ENCODE assay signal across 2 cellular contexts in genomic region chr11:95324826-95325225, GRCh38.
TF ChIP-seq lines count a peak whose summit lies in the region.

No MANE protein-coding gene starts in this region.

TF ChIP-seq in GM12878, 131 proteins besides CTCF, POLR2A, EP300 and RAD21 (continued from another document):
- no peak for TF ChIP-seq ELK1 (IDR thresholded peaks at IDR 0.05; ENCODE audit: low read depth, low read length)
- no peak for TF ChIP-seq MAX (IDR thresholded peaks at IDR 0.05; ENCODE audit: low read depth, low read length)
- TF ChIP-seq NRF1 (conservative IDR thresholded peaks at IDR 0.05; ENCODE audit: low read depth, low read length): no peak
- no peak for TF ChIP-seq SIN3A (IDR thresholded peaks at IDR 0.05; ENCODE audit: low read depth, low read length)
- no peak for TF ChIP-seq HDAC2 (IDR thresholded peaks at IDR 0.05)
- no peak for TF ChIP-seq ASH2L (IDR thresholded peaks at IDR 0.05; ENCODE audit: borderline replicate concordance, low read depth)
TF ChIP-seq in GM12878: peak in this region for 1.

TF ChIP-seq in WTC11, 78 proteins besides CTCF, POLR2A, EP300 and RAD21 (continued from another document):
- TF ChIP-seq FOXP4 (CRISPR knock-in tag; IDR thresholded peaks at IDR 0.05) (no peak), ZNF138 (CRISPR knock-in tag; conservative IDR thresholded peaks at IDR 0.05) (no peak), SP1 (CRISPR knock-in tag; conservative IDR thresholded peaks at IDR 0.05) (no peak), ZNF532 (CRISPR knock-in tag; IDR thresholded peaks at IDR 0.05; ENCODE audit: borderline replicate concordance) (no peak), TP53 (CRISPR knock-in tag; IDR thresholded peaks at IDR 0.05) (no peak), E2F4 (CRISPR knock-in tag; IDR thresholded peaks at IDR 0.05; ENCODE audit: borderline replicate concordance, low read depth) (no peak), IRF2 (CRISPR knock-in tag; IDR thresholded peaks at IDR 0.05; ENCODE audit: borderline replicate concordance, low read depth) (no peak), AR (CRISPR knock-in tag; IDR thresholded peaks at IDR 0.05) (no peak), NFE2L1 (CRISPR knock-in tag; IDR thresholded peaks at IDR 0.05) (no peak)
